ENCODE assay signal across 1 cellular context in the genomic region with DNA sequence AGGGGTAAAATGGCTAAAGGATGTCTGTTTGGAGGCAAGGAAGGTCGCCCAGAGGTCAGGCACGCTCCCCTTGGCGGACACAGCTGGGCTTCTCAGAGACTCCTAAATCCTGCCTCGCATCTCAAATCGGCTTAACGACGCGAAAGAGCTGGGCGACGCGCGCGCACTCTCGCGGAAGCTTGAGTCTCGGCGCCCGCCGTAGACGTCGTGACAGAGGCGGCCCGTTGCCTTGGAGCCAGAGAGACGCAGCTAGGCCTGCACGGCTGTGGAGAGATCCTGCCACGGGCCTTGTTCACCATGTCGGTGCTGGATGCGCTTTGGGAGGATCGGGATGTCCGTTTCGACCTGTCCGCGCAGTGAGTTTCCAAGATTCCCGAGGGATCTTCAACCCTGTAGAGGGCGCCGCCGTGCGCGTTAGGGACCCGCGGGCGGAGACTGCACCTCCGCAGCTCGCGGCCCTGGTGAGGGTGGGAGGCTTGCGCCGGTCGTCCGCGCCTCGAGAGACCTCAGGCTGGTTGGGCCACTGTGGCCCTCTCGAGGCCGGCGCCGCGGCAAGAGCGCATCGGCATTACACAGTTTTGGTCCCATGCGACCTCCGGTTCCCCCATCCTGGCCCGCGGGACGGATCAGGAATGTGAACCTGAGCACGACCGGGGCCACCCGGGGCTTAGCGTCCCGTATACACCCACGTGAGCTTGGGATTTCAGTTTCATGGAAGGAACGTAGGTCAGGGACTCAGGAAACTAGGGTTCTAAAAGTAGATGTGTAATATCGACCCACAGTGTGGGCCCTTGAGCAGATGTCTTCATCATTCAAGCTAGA.
A peak's percentile ranks its signal among the peaks of the same experiment; 100 is the strongest.
TF ChIP-seq lines count a peak whose summit lies in the region.

A gene (plus strand): TSS at position 238 of the 822 bp plus-strand sequence. CDS start 60 bp downstream, at position 298.

TF ChIP-seq in HepG2, 621 proteins besides CTCF, POLR2A, EP300 and RAD21 (continued from another document and continues in another):
- TF ChIP-seq, protein P1, sequence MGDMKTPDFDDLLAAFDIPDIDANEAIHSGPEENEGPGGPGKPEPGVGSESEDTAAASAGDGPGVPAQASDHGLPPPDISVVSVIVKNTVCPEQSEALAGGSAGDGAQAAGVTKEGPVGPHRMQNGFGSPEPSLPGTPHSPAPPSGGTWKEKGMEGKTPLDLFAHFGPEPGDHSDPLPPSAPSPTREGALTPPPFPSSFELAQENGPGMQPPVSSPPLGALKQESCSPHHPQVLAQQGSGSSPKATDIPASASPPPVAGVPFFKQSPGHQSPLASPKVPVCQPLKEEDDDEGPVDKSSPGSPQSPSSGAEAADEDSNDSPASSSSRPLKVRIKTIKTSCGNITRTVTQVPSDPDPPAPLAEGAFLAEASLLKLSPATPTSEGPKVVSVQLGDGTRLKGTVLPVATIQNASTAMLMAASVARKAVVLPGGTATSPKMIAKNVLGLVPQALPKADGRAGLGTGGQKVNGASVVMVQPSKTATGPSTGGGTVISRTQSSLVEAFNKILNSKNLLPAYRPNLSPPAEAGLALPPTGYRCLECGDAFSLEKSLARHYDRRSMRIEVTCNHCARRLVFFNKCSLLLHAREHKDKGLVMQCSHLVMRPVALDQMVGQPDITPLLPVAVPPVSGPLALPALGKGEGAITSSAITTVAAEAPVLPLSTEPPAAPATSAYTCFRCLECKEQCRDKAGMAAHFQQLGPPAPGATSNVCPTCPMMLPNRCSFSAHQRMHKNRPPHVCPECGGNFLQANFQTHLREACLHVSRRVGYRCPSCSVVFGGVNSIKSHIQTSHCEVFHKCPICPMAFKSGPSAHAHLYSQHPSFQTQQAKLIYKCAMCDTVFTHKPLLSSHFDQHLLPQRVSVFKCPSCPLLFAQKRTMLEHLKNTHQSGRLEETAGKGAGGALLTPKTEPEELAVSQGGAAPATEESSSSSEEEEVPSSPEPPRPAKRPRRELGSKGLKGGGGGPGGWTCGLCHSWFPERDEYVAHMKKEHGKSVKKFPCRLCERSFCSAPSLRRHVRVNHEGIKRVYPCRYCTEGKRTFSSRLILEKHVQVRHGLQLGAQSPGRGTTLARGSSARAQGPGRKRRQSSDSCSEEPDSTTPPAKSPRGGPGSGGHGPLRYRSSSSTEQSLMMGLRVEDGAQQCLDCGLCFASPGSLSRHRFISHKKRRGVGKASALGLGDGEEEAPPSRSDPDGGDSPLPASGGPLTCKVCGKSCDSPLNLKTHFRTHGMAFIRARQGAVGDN (CRISPR knock-in tag; IDR thresholded peaks at IDR 0.05) = peak; percentile 100
- no peak for TF ChIP-seq RBM39 (IDR thresholded peaks at IDR 0.05; ENCODE audit: low read depth, low read length, poor library complexity, severe bottlenecking)
- TF ChIP-seq RARA (CRISPR knock-in tag; IDR thresholded peaks at IDR 0.05) = peak; percentile 40
- peak; percentile 78; the same call in 1 of the 2 replicates for TF ChIP-seq SMAD9 (CRISPR knock-in tag; IDR thresholded peaks at IDR 0.05)
- TF ChIP-seq ZNF160 (CRISPR knock-in tag; IDR thresholded peaks at IDR 0.05) = peak; percentile 51; the same call in 1 of the 2 replicates
- TF ChIP-seq CCDC6 (CRISPR knock-in tag; IDR thresholded peaks at IDR 0.05) = peak; percentile 97
- peak; percentile 91; the same call in 1 of the 2 replicates for TF ChIP-seq SAFB2 (CRISPR knock-in tag; IDR thresholded peaks at IDR 0.05; ENCODE audit: borderline replicate concordance, low read depth)
- TF ChIP-seq FOSL2 (CRISPR knock-in tag; IDR thresholded peaks at IDR 0.05) = peak; percentile 57
- peak; percentile 91 for TF ChIP-seq ZSCAN9 (CRISPR knock-in tag; IDR thresholded peaks at IDR 0.05; ENCODE audit: borderline replicate concordance)
- TF ChIP-seq NFE2L1 (CRISPR knock-in tag; IDR thresholded peaks at IDR 0.05; ENCODE audit: borderline replicate concordance) = no peak
- no peak for TF ChIP-seq FOXK2 (IDR thresholded peaks at IDR 0.05)
- TF ChIP-seq, protein P2, sequence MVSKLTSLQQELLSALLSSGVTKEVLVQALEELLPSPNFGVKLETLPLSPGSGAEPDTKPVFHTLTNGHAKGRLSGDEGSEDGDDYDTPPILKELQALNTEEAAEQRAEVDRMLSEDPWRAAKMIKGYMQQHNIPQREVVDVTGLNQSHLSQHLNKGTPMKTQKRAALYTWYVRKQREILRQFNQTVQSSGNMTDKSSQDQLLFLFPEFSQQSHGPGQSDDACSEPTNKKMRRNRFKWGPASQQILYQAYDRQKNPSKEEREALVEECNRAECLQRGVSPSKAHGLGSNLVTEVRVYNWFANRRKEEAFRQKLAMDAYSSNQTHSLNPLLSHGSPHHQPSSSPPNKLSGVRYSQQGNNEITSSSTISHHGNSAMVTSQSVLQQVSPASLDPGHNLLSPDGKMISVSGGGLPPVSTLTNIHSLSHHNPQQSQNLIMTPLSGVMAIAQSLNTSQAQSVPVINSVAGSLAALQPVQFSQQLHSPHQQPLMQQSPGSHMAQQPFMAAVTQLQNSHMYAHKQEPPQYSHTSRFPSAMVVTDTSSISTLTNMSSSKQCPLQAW (CRISPR knock-in tag; IDR thresholded peaks at IDR 0.05) = peak; percentile 85; the same call in 1 of the 2 replicates
- TF ChIP-seq ZNF253 (CRISPR knock-in tag; IDR thresholded peaks at IDR 0.05; ENCODE audit: borderline replicate concordance) = peak; percentile 51; the same call in 1 of the 2 replicates
- 0 out of 2 replicates have a peak, but pooled peaks have one; percentile 13 for TF ChIP-seq ZNF234 (CRISPR knock-in tag; conservative IDR thresholded peaks at IDR 0.05)
- peak; percentile 64; the same call in 1 of the 2 replicates for TF ChIP-seq KLF13 (CRISPR knock-in tag; IDR thresholded peaks at IDR 0.05)
- TF ChIP-seq POLR2G (IDR thresholded peaks at IDR 0.05; ENCODE audit: low read depth, low read length) = peak; percentile 69
- TF ChIP-seq MXI1 (IDR thresholded peaks at IDR 0.05; ENCODE audit: borderline replicate concordance, low read depth, low read length) = peak; percentile 51; the same call in 1 of the 3 replicates
- TF ChIP-seq ZNF24 (IDR thresholded peaks at IDR 0.05) = no peak
- TF ChIP-seq, protein P3, sequence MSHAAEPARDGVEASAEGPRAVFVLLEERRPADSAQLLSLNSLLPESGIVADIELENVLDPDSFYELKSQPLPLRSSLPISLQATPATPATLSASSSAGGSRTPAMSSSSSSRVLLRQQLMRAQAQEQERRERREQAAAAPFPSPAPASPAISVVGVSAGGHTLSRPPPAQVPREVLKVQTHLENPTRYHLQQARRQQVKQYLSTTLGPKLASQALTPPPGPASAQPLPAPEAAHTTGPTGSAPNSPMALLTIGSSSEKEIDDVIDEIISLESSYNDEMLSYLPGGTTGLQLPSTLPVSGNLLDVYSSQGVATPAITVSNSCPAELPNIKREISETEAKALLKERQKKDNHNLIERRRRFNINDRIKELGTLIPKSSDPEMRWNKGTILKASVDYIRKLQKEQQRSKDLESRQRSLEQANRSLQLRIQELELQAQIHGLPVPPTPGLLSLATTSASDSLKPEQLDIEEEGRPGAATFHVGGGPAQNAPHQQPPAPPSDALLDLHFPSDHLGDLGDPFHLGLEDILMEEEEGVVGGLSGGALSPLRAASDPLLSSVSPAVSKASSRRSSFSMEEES (CRISPR knock-in tag; IDR thresholded peaks at IDR 0.05) = no peak; the same call in 1 of the 2 replicates
- TF ChIP-seq JUN (CRISPR knock-in tag; IDR thresholded peaks at IDR 0.05) = peak; percentile 26; the same call in 1 of the 2 replicates
- TF ChIP-seq, protein P4, sequence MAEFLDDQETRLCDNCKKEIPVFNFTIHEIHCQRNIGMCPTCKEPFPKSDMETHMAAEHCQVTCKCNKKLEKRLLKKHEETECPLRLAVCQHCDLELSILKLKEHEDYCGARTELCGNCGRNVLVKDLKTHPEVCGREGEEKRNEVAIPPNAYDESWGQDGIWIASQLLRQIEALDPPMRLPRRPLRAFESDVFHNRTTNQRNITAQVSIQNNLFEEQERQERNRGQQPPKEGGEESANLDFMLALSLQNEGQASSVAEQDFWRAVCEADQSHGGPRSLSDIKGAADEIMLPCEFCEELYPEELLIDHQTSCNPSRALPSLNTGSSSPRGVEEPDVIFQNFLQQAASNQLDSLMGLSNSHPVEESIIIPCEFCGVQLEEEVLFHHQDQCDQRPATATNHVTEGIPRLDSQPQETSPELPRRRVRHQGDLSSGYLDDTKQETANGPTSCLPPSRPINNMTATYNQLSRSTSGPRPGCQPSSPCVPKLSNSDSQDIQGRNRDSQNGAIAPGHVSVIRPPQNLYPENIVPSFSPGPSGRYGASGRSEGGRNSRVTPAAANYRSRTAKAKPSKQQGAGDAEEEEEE (CRISPR knock-in tag; IDR thresholded peaks at IDR 0.05; ENCODE audit: borderline replicate concordance) = 0 out of 2 replicates have a peak, but pooled peaks have one; percentile 60
- no peak; the same call in 1 of the 2 replicates for TF ChIP-seq REL (CRISPR knock-in tag; conservative IDR thresholded peaks at IDR 0.05)
- TF ChIP-seq, protein P5, sequence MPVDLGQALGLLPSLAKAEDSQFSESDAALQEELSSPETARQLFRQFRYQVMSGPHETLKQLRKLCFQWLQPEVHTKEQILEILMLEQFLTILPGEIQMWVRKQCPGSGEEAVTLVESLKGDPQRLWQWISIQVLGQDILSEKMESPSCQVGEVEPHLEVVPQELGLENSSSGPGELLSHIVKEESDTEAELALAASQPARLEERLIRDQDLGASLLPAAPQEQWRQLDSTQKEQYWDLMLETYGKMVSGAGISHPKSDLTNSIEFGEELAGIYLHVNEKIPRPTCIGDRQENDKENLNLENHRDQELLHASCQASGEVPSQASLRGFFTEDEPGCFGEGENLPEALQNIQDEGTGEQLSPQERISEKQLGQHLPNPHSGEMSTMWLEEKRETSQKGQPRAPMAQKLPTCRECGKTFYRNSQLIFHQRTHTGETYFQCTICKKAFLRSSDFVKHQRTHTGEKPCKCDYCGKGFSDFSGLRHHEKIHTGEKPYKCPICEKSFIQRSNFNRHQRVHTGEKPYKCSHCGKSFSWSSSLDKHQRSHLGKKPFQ (CRISPR knock-in tag; IDR thresholded peaks at IDR 0.05; ENCODE audit: insufficient replicate concordance) = peak; percentile 73
- peak; percentile 61; the same call in 1 of the 2 replicates for TF ChIP-seq CREM (IDR thresholded peaks at IDR 0.05)
- TF ChIP-seq CREM (CRISPR knock-in tag; IDR thresholded peaks at IDR 0.05) = no peak; the same call in 1 of the 2 replicates
- TF ChIP-seq, protein P6, sequence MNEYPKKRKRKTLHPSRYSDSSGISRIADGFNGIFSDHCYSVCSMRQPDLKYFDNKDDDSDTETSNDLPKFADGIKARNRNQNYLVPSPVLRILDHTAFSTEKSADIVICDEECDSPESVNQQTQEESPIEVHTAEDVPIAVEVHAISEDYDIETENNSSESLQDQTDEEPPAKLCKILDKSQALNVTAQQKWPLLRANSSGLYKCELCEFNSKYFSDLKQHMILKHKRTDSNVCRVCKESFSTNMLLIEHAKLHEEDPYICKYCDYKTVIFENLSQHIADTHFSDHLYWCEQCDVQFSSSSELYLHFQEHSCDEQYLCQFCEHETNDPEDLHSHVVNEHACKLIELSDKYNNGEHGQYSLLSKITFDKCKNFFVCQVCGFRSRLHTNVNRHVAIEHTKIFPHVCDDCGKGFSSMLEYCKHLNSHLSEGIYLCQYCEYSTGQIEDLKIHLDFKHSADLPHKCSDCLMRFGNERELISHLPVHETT (CRISPR knock-in tag; conservative IDR thresholded peaks at IDR 0.05) = 0 out of 2 replicates have a peak, but pooled peaks have one; percentile 47
- TF ChIP-seq, protein P7, sequence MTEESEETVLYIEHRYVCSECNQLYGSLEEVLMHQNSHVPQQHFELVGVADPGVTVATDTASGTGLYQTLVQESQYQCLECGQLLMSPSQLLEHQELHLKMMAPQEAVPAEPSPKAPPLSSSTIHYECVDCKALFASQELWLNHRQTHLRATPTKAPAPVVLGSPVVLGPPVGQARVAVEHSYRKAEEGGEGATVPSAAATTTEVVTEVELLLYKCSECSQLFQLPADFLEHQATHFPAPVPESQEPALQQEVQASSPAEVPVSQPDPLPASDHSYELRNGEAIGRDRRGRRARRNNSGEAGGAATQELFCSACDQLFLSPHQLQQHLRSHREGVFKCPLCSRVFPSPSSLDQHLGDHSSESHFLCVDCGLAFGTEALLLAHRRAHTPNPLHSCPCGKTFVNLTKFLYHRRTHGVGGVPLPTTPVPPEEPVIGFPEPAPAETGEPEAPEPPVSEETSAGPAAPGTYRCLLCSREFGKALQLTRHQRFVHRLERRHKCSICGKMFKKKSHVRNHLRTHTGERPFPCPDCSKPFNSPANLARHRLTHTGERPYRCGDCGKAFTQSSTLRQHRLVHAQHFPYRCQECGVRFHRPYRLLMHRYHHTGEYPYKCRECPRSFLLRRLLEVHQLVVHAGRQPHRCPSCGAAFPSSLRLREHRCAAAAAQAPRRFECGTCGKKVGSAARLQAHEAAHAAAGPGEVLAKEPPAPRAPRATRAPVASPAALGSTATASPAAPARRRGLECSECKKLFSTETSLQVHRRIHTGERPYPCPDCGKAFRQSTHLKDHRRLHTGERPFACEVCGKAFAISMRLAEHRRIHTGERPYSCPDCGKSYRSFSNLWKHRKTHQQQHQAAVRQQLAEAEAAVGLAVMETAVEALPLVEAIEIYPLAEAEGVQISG (CRISPR knock-in tag; IDR thresholded peaks at IDR 0.05) = peak; percentile 77
- no peak for TF ChIP-seq NFRKB (IDR thresholded peaks at IDR 0.05)
- peak; percentile 88 for TF ChIP-seq TARDBP (CRISPR knock-in tag; IDR thresholded peaks at IDR 0.05)
- TF ChIP-seq KDM2A (CRISPR knock-in tag; IDR thresholded peaks at IDR 0.05; ENCODE audit: borderline replicate concordance, low read depth) = peak; percentile 99
- TF ChIP-seq, protein P8, sequence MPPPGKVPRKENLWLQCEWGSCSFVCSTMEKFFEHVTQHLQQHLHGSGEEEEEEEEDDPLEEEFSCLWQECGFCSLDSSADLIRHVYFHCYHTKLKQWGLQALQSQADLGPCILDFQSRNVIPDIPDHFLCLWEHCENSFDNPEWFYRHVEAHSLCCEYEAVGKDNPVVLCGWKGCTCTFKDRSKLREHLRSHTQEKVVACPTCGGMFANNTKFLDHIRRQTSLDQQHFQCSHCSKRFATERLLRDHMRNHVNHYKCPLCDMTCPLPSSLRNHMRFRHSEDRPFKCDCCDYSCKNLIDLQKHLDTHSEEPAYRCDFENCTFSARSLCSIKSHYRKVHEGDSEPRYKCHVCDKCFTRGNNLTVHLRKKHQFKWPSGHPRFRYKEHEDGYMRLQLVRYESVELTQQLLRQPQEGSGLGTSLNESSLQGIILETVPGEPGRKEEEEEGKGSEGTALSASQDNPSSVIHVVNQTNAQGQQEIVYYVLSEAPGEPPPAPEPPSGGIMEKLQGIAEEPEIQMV (CRISPR knock-in tag; IDR thresholded peaks at IDR 0.05; ENCODE audit: low read depth) = peak; percentile 52; the same call in 1 of the 2 replicates
- TF ChIP-seq ZNF33B (CRISPR knock-in tag; IDR thresholded peaks at IDR 0.05) = no peak; the same call in 1 of the 2 replicates
- TF ChIP-seq, protein P9, sequence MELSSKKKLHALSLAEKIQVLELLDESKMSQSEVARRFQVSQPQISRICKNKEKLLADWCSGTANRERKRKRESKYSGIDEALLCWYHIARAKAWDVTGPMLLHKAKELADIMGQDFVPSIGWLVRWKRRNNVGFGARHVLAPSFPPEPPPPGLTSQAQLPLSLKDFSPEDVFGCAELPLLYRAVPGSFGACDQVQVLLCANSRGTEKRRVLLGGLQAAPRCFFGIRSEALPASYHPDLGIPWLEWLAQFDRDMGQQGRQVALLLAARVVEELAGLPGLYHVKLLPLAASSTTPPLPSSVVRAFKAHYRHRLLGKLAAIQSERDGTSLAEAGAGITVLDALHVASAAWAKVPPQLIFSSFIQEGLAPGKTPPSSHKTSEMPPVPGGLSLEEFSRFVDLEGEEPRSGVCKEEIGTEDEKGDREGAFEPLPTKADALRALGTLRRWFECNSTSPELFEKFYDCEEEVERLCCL (CRISPR knock-in tag; IDR thresholded peaks at IDR 0.05; ENCODE audit: borderline replicate concordance) = peak; percentile 95
